8 cellular contexts compared by ENCODE assay signal in the genomic region with DNA sequence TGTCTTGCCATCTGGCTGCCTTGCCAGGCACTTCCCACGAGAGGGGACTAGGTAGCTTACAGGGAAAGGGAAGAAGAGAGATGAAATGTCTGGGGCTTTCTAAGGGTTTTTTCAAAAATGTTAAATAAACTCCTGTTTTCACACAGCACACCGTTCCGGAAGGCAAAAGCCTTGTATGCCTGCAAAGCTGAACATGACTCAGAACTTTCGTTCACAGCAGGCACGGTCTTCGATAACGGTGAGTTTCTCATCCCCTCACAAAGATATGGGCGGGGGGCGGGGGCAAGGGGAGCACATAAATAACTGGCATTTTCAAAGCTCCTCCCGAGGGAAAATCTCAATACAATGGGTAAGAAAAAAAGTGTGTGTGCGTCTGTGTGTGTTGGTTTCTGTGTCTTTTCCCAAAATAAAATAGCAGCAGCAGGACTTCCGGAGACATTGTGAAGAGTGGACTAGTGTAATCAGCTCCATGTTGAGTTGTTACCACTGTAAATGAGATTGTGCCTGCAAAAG.
DNase-seq lines count a peak whose midpoint lies in the region; ATAC-seq and TF ChIP-seq lines count a peak whose summit lies in the region.

No MANE protein-coding gene starts in this region.

- H3K4me1 ChIP-seq in hepatocyte (ENCODE audit: insufficient read depth) = peaks cover 13% of the 10 kb centered on the region

- H3K4me3 ChIP-seq in hepatocyte (no peak overlapping the region), coronary artery (no peak overlapping the region)

- no peaks in the 10 kb centered on the region for H3K9me3 Mint-ChIP-seq in HFFc6

- H2AFZ ChIP-seq in hepatocyte = no peak overlapping the region

- H3K36me3 Mint-ChIP-seq in HFFc6 (ENCODE audit: low read depth) = peaks cover 4% of the 10 kb centered on the region; the same call in 1 of the 2 replicates

- no peaks in the 10 kb centered on the region for H3K79me2 ChIP-seq in hepatocyte

- no peaks in the 10 kb centered on the region for H3K36me3 ChIP-seq in hepatocyte (replicated peaks; ENCODE audit: insufficient read depth, low read depth)

- H3K9me2 ChIP-seq in hepatocyte (replicated peaks; ENCODE audit: insufficient read depth) = no peaks in the 10 kb centered on the region

- no peak overlapping the region for H3K27ac Mint-ChIP-seq in HFFc6

- no peaks in the 10 kb centered on the region for H4K20me1 ChIP-seq in hepatocyte (ENCODE audit: insufficient read depth, poor library complexity, severe bottlenecking)

- no peak for TF ChIP-seq CTCF in hepatocyte (IDR thresholded peaks at IDR 0.05; ENCODE audit: poor library complexity)
- TF ChIP-seq CTCF in coronary artery (IDR thresholded peaks at IDR 0.05) = no peak
- no peak for TF ChIP-seq CTCF in HFFc6 (IDR thresholded peaks at IDR 0.05)

- H3K27me3 ChIP-seq in hepatocyte = no peaks in the 10 kb centered on the region

- 63% methylated on average over 12 of the region's 12 CpGs for WGBS in hepatocyte (ENCODE audit: low lambda C conversion rate, missing lambda C conversion rate)

- peaks cover 4% of the 10 kb centered on the region for H3K27me3 Mint-ChIP-seq in HFFc6 (ENCODE audit: insufficient read depth)

- H3K4me1 Mint-ChIP-seq in HFFc6 (ENCODE audit: low read depth) = peaks cover 32% of the 10 kb centered on the region

- peak overlapping the region; percentile 47 for H3K4me2 ChIP-seq in hepatocyte

- ATAC-seq in GM18519 (IDR thresholded peaks at IDR 0.05; ENCODE audit: low FRiP score, unreplicated experiment) (peak; percentile 52), GM21515 (IDR thresholded peaks at IDR 0.05; ENCODE audit: unreplicated experiment) (peak; percentile 59), HG03558 (IDR thresholded peaks at IDR 0.05; ENCODE audit: extremely low read depth, unreplicated experiment) (peak; percentile 40)

- H3K4me3 Mint-ChIP-seq in HFFc6 = no peak overlapping the region

- no peaks in the 10 kb centered on the region for H3K9me3 ChIP-seq in hepatocyte (ENCODE audit: low read depth)

- DNase-seq in hepatocyte (ENCODE audit: low spot score) (no peak), coronary artery (ENCODE audit: low spot score) (no peak), NCI-H146 treated with DMSO at 0.1 percent for 48 hours (lab: John Stamatoyannopoulos, UW; ENCODE audit: unreplicated experiment) (no peak), HFFc6 (no peak), NCI-H345 treated with DMSO at 0.1 percent for 48 hours (lab: John Stamatoyannopoulos, UW; ENCODE audit: unreplicated experiment) (no peak)

- H3K27ac ChIP-seq in hepatocyte (peak overlapping the region; percentile 56), coronary artery (no peak overlapping the region)
